In genomic region chr12:57266681-57267080, GRCh38 we compare ENCODE assay signal across 28 cellular contexts. TPM values are rescaled to one million over a fixed set of nuclear protein-coding genes. Genes with fewer than 3 reads are reported as not detected.
DNase-seq lines count a peak whose midpoint lies in the region; ATAC-seq and TF ChIP-seq lines count a peak whose summit lies in the region.
"Had no signal": no experiment of that assay in that cellular context is flagged by ENCODE, and none has a peak within 500 bp of the region (broad histone marks: within the 10 kb centered on the region; RNA-seq: fewer than 3 reads in every experiment).

No MANE protein-coding gene starts in this region.

- intact Hi-C loops in activated CD4-positive, alpha-beta T cell treated with anti-CD3 and anti-CD28 coated beads for 36 hours (cut with DNase I, micrococcal nuclease): no loop called here
- intact Hi-C loops in right lobe of liver (cut with DNase I): no loop called here

- POLR2A ChIA-PET in activated CD4-positive, alpha-beta T cell treated with anti-CD3 and anti-CD28 coated beads for 36 hours (lab: Charles Lee): no interaction called here
- POLR2A ChIA-PET in activated CD4-positive, alpha-beta T cell treated with anti-CD3 and anti-CD28 coated beads, Interleukin-2, amount 10 ng/mL, durations not matched to agents 7 days and 5 days (lab: Charles Lee): no interaction called here
- POLR2A ChIA-PET in WTC11 (lab: Charles Lee): no interaction called here

- H3K27me3 Mint-ChIP-seq in activated CD4-positive, alpha-beta T cell treated with anti-CD3 and anti-CD28 coated beads for 36 hours: no peaks in the 10 kb centered on the region
- no peaks in the 10 kb centered on the region for H3K27me3 Mint-ChIP-seq in activated CD4-positive, alpha-beta T cell treated with anti-CD3 and anti-CD28 coated beads, Interleukin-2, amount 10 ng/mL, durations not matched to agents 7 days and 5 days
- H3K27me3 Mint-ChIP-seq in WTC11 (ENCODE audit: low read depth): no peaks in the 10 kb centered on the region
- no peaks in the 10 kb centered on the region for H3K27me3 Mint-ChIP-seq in activated naive CD8-positive, alpha-beta T cell treated with anti-CD3 and anti-CD28 coated beads, Interleukin-2, amount 50 U/mL, for 24 hours

- no peaks in the 10 kb centered on the region for H3K9me3 Mint-ChIP-seq in activated CD4-positive, alpha-beta T cell treated with anti-CD3 and anti-CD28 coated beads for 36 hours (ENCODE audit: low read depth)
- no peaks in the 10 kb centered on the region for H3K9me3 Mint-ChIP-seq in activated CD4-positive, alpha-beta T cell treated with anti-CD3 and anti-CD28 coated beads, Interleukin-2, amount 10 ng/mL, durations not matched to agents 7 days and 5 days
- no peaks in the 10 kb centered on the region for H3K9me3 Mint-ChIP-seq in WTC11
- no peaks in the 10 kb centered on the region for H3K9me3 Mint-ChIP-seq in activated naive CD8-positive, alpha-beta T cell treated with anti-CD3 and anti-CD28 coated beads, Interleukin-2, amount 50 U/mL, for 24 hours
- H3K9me3 Mint-ChIP-seq in stimulated activated effector memory CD8-positive, alpha-beta T cell treated with anti-CD3 and anti-CD28 coated beads, Interleukin-12 subunit alpha, Interleukin-12 subunit beta, amount 100 ng/mL, for 72 hours: no peaks in the 10 kb centered on the region
- H3K9me3 Mint-ChIP-seq: GM23338 had no signal

- H3K4me3 Mint-ChIP-seq in activated CD4-positive, alpha-beta T cell treated with anti-CD3 and anti-CD28 coated beads for 36 hours: no peak overlapping the region
- H3K4me3 Mint-ChIP-seq in activated CD4-positive, alpha-beta T cell treated with anti-CD3 and anti-CD28 coated beads, Interleukin-2, amount 10 ng/mL, durations not matched to agents 7 days and 5 days: no peak overlapping the region
- no peak overlapping the region for H3K4me3 Mint-ChIP-seq in WTC11
- H3K4me3 Mint-ChIP-seq in activated naive CD8-positive, alpha-beta T cell treated with anti-CD3 and anti-CD28 coated beads, Interleukin-2, amount 50 U/mL, for 24 hours: no peak overlapping the region
- H3K4me3 Mint-ChIP-seq in stimulated activated effector memory CD8-positive, alpha-beta T cell treated with anti-CD3 and anti-CD28 coated beads, Interleukin-12 subunit alpha, Interleukin-12 subunit beta, amount 100 ng/mL, for 72 hours: no peak overlapping the region
- H3K4me3 Mint-ChIP-seq: GM23338 had no signal

- no peaks in the 10 kb centered on the region for H3K9me3 ChIP-seq in right lobe of liver
- H3K9me3 ChIP-seq: HAP-1, MG63 had no signal

- H3K36me3 Mint-ChIP-seq in activated CD4-positive, alpha-beta T cell treated with anti-CD3 and anti-CD28 coated beads for 36 hours (ENCODE audit: low read depth): peaks cover 26% of the 10 kb centered on the region
- peaks cover 45% of the 10 kb centered on the region for H3K36me3 Mint-ChIP-seq in activated CD4-positive, alpha-beta T cell treated with anti-CD3 and anti-CD28 coated beads, Interleukin-2, amount 10 ng/mL, durations not matched to agents 7 days and 5 days (ENCODE audit: low read depth)
- peaks cover 21% of the 10 kb centered on the region for H3K36me3 Mint-ChIP-seq in WTC11
- peaks cover 25% of the 10 kb centered on the region for H3K36me3 Mint-ChIP-seq in activated naive CD8-positive, alpha-beta T cell treated with anti-CD3 and anti-CD28 coated beads, Interleukin-2, amount 50 U/mL, for 24 hours (ENCODE audit: low read depth)
- peaks cover 78% of the 10 kb centered on the region for H3K36me3 Mint-ChIP-seq in stimulated activated effector memory CD8-positive, alpha-beta T cell treated with anti-CD3 and anti-CD28 coated beads, Interleukin-12 subunit alpha, Interleukin-12 subunit beta, amount 100 ng/mL, for 72 hours

- TF ChIP-seq CTCF in WTC11 (IDR thresholded peaks at IDR 0.05): no peak
- no peak for TF ChIP-seq CTCF in right lobe of liver (IDR thresholded peaks at IDR 0.05)

- H3K27ac Mint-ChIP-seq in activated CD4-positive, alpha-beta T cell treated with anti-CD3 and anti-CD28 coated beads for 36 hours: peak overlapping the region; percentile 82
- H3K27ac Mint-ChIP-seq in activated CD4-positive, alpha-beta T cell treated with anti-CD3 and anti-CD28 coated beads, Interleukin-2, amount 10 ng/mL, durations not matched to agents 7 days and 5 days: no peak overlapping the region
- H3K27ac Mint-ChIP-seq in WTC11: peak overlapping the region; percentile 86; the same call in 1 of the 2 replicates
- peak overlapping the region; percentile 19 for H3K27ac Mint-ChIP-seq in activated naive CD8-positive, alpha-beta T cell treated with anti-CD3 and anti-CD28 coated beads, Interleukin-2, amount 50 U/mL, for 24 hours
- H3K27ac Mint-ChIP-seq in stimulated activated effector memory CD8-positive, alpha-beta T cell treated with anti-CD3 and anti-CD28 coated beads, Interleukin-12 subunit alpha, Interleukin-12 subunit beta, amount 100 ng/mL, for 72 hours: peak overlapping the region; percentile 56
- H3K27ac Mint-ChIP-seq: GM23338 had no signal

- DNase-seq in activated CD4-positive, alpha-beta T cell treated with anti-CD3 and anti-CD28 coated beads for 36 hours: no peak
- DNase-seq in activated CD4-positive, alpha-beta T cell treated with anti-CD3 and anti-CD28 coated beads, Interleukin-2, amount 10 ng/mL, durations not matched to agents 7 days and 5 days: no peak
- DNase-seq in WTC11 (ENCODE audit: low spot score): no peak
- DNase-seq in activated naive CD8-positive, alpha-beta T cell treated with anti-CD3 and anti-CD28 coated beads, Interleukin-2, amount 50 U/mL, for 24 hours: no peak
- no peak for DNase-seq in stimulated activated effector memory CD8-positive, alpha-beta T cell treated with anti-CD3 and anti-CD28 coated beads, Interleukin-12 subunit alpha, Interleukin-12 subunit beta, amount 100 ng/mL, for 72 hours (ENCODE audit: low spot score in 2 of 2)
- no peak for DNase-seq in islet precursor cell
- no peak for DNase-seq in right lobe of liver
- no peak for DNase-seq in kidney glomerular epithelial cell (lab: John Stamatoyannopoulos, UW)
- DNase-seq: 8988T, AML-193, C1 segment of cervical spinal cord, DMS53, GDM1, MG63, NCI-H1048, NCI-H1436, NCI-H187 treated with DMSO at 0.1 percent for 48 hours, NCI-H2227 treated with DMSO at 0.1 percent for 48 hours, NCI-H510A treated with DMSO at 0.1 percent for 48 hours, NCI-H748 treated with DMSO at 0.1 percent for 48 hours, PC-9, RPMI8226, SHP77 had no signal

- peaks cover 0 to 30% (median 11%) of the 10 kb centered on the region in 4 donors for H3K4me1 ChIP-seq in right lobe of liver
- H3K4me1 ChIP-seq: HAP-1 had no signal

- H3K4me1 Mint-ChIP-seq in activated CD4-positive, alpha-beta T cell treated with anti-CD3 and anti-CD28 coated beads for 36 hours: peaks cover 14% of the 10 kb centered on the region
- peaks cover 6% of the 10 kb centered on the region for H3K4me1 Mint-ChIP-seq in activated CD4-positive, alpha-beta T cell treated with anti-CD3 and anti-CD28 coated beads, Interleukin-2, amount 10 ng/mL, durations not matched to agents 7 days and 5 days
- peaks cover 5% of the 10 kb centered on the region for H3K4me1 Mint-ChIP-seq in WTC11
- peaks cover 17% of the 10 kb centered on the region for H3K4me1 Mint-ChIP-seq in activated naive CD8-positive, alpha-beta T cell treated with anti-CD3 and anti-CD28 coated beads, Interleukin-2, amount 50 U/mL, for 24 hours
- H3K4me1 Mint-ChIP-seq in stimulated activated effector memory CD8-positive, alpha-beta T cell treated with anti-CD3 and anti-CD28 coated beads, Interleukin-12 subunit alpha, Interleukin-12 subunit beta, amount 100 ng/mL, for 72 hours: peaks cover 16% of the 10 kb centered on the region

- H3K36me3 ChIP-seq in right lobe of liver: peaks cover 0 to 45% (median 20%) of the 10 kb centered on the region in 4 donors

- no peak for ATAC-seq in activated CD4-positive, alpha-beta T cell treated with anti-CD3 and anti-CD28 coated beads for 36 hours
- ATAC-seq in WTC11 (no peak), right lobe of liver (no peak)
- no peak for ATAC-seq in activated naive CD8-positive, alpha-beta T cell treated with anti-CD3 and anti-CD28 coated beads, Interleukin-2, amount 50 U/mL, for 24 hours
- ATAC-seq in stimulated activated effector memory CD8-positive, alpha-beta T cell treated with anti-CD3 and anti-CD28 coated beads, Interleukin-12 subunit alpha, Interleukin-12 subunit beta, amount 100 ng/mL, for 72 hours: no peak
- ATAC-seq: GM23338, HepG2, K562 had no signal

- no peak overlapping the region for H3K4me3 ChIP-seq in right lobe of liver
- H3K4me3 ChIP-seq: GM23338, HAP-1, K562, MG63, PC-9 had no signal

- CTCF ChIA-PET in activated CD4-positive, alpha-beta T cell treated with anti-CD3 and anti-CD28 coated beads for 36 hours (lab: Charles Lee): interaction anchor here (0.7 to 2.9 kb wide), 7 partner anchors 9 to 196 kb away, joined by 3 to 13 read pairs (median 8); partner anchors contain the start of gene GLI1
- CTCF ChIA-PET in activated CD4-positive, alpha-beta T cell treated with anti-CD3 and anti-CD28 coated beads, Interleukin-2, amount 10 ng/mL, durations not matched to agents 7 days and 5 days (lab: Charles Lee): interaction anchor here (1.0 to 1.8 kb wide), 3 partner anchors 19 to 186 kb away, joined by 3 to 4 read pairs (median 3); no protein-coding TSS in a partner anchor
- CTCF ChIA-PET in WTC11 (lab: Charles Lee): interaction anchor here (1.0 to 4.6 kb wide), 4 partner anchors 21 to 210 kb away, joined by 4 to 22 read pairs (median 6); no protein-coding TSS in a partner anchor

- no peak for TF ChIP-seq POLR2A in right lobe of liver (IDR thresholded peaks at IDR 0.05)

- H3K27me3 ChIP-seq in right lobe of liver: no peaks in the 10 kb centered on the region
- H3K27me3 ChIP-seq: MG63 had no signal

- no peak overlapping the region for H3K27ac ChIP-seq in right lobe of liver
- H3K27ac ChIP-seq: HL-60, PC-9 had no signal

TF ChIP-seq in WTC11, 78 proteins besides CTCF, POLR2A, EP300 and RAD21 (continues in another document):
- TF ChIP-seq GTF2I (CRISPR knock-in tag; conservative IDR thresholded peaks at IDR 0.05) (no peak), JUN (CRISPR knock-in tag; IDR thresholded peaks at IDR 0.05) (no peak)

RNA-seq across cellular contexts. Expression of gene STAC3, which starts 15.7 kb away (rescaled TPM):
- total RNA-seq in activated CD4-positive, alpha-beta T cell treated with anti-CD3 and anti-CD28 coated beads for 36 hours: 1 to 10 TPM; 2.5 to 2.8 TPM
- 1 to 10 TPM; 5.1 to 5.2 TPM for total RNA-seq in activated CD4-positive, alpha-beta T cell treated with anti-CD3 and anti-CD28 coated beads, Interleukin-2, amount 10 ng/mL, durations not matched to agents 7 days and 5 days
- total RNA-seq in WTC11 (2021) (3.2 to 3.4 TPM (median 3.3 TPM) in 3 replicates), right lobe of liver (1 to 10 TPM in 5 of 6 experiments, under 1 TPM in 1; 0.98 to 4.5 (median 1.8) TPM)

RNA-seq across cellular contexts. Expression of gene SHMT2, which starts 37.2 kb away (rescaled TPM):
- 100 to 1,000 TPM; 436 to 487 TPM for total RNA-seq in activated CD4-positive, alpha-beta T cell treated with anti-CD3 and anti-CD28 coated beads for 36 hours
- total RNA-seq in activated CD4-positive, alpha-beta T cell treated with anti-CD3 and anti-CD28 coated beads, Interleukin-2, amount 10 ng/mL, durations not matched to agents 7 days and 5 days: 100 to 1,000 TPM; 137 to 141 TPM
- 262 to 297 TPM (median 265 TPM) in 3 replicates for total RNA-seq in WTC11 (2021)
- total RNA-seq in right lobe of liver: 100 to 1,000 TPM; 157 to 228 (median 194) TPM

RNA-seq across cellular contexts. Expression of gene NXPH4, which starts 50.1 kb away (rescaled TPM):
- total RNA-seq in activated CD4-positive, alpha-beta T cell treated with anti-CD3 and anti-CD28 coated beads for 36 hours: under 1 TPM; 0.41 to 0.51 TPM
- under 1 TPM; 0.29 to 0.32 TPM for total RNA-seq in activated CD4-positive, alpha-beta T cell treated with anti-CD3 and anti-CD28 coated beads, Interleukin-2, amount 10 ng/mL, durations not matched to agents 7 days and 5 days
- total RNA-seq in WTC11 (2021) (3.7 to 4.9 TPM (median 4.4 TPM) in 3 replicates), right lobe of liver (1 to 10 TPM in 2 of 6 experiments, under 1 TPM in 1, not detected in 3; 0.87 to 1.5 (median 1.2) TPM)
- total RNA-seq: HepG2 had no signal
